In genomic region chr11:13335319-13335718, GRCh38 we compare ENCODE assay signal across 8 cellular contexts. TPM values are rescaled to one million over a fixed set of nuclear protein-coding genes. Genes with fewer than 3 reads are reported as not detected.
DNase-seq lines count a peak whose midpoint lies in the region; ATAC-seq and TF ChIP-seq lines count a peak whose summit lies in the region.

No MANE protein-coding gene starts in this region.

- peak overlapping the region; percentile 0 to 87 (median 26) for H3K27ac Mint-ChIP-seq in CD4-positive, alpha-beta memory T cell
- H3K27ac Mint-ChIP-seq in activated T-helper 17 cell treated with anti-CD3 and anti-CD28 coated beads, Interleukin-2, amount 50 U/mL, for 72 hours, result peak overlapping the region; percentile 1

- H3K4me3 Mint-ChIP-seq in CD4-positive, alpha-beta memory T cell, result peak overlapping the region in 2 of 8 donors; percentile 2 to 9
- H3K4me3 Mint-ChIP-seq in activated T-helper 17 cell treated with anti-CD3 and anti-CD28 coated beads, Interleukin-2, amount 50 U/mL, for 72 hours, result no peak overlapping the region

- peaks cover 2 to 8% of the 10 kb centered on the region in 2 donors for H3K36me3 Mint-ChIP-seq in CD4-positive, alpha-beta memory T cell
- H3K36me3 Mint-ChIP-seq in activated T-helper 17 cell treated with anti-CD3 and anti-CD28 coated beads, Interleukin-2, amount 50 U/mL, for 72 hours (ENCODE audit: low read depth), result peaks cover 9% of the 10 kb centered on the region

- intact Hi-C loops in CD4-positive, alpha-beta memory T cell (cut with micrococcal nuclease), result loop anchor here (1.0 kb wide), 6 partner anchors 9 to 371 kb away; no protein-coding TSS in a partner anchor
- intact Hi-C loops in psoas muscle (cut with DNase I), result no loop called here

- no peaks in the 10 kb centered on the region for H3K36me3 ChIP-seq in CD4-positive, alpha-beta memory T cell (ENCODE audit: insufficient read depth, low read length)
- no peaks in the 10 kb centered on the region for H3K36me3 ChIP-seq in psoas muscle (ENCODE audit: insufficient read depth in 1 of 2, low read depth in 1 of 2)

- no peaks in the 10 kb centered on the region for H3K27me3 ChIP-seq in CD4-positive, alpha-beta memory T cell (ENCODE audit: insufficient read depth, low read length)
- no peaks in the 10 kb centered on the region for H3K27me3 ChIP-seq in psoas muscle (ENCODE audit: insufficient read depth in 3 of 3, low read length in 2 of 3)

- no peak overlapping the region for H3K4me3 ChIP-seq in CD4-positive, alpha-beta memory T cell (ENCODE audit: low read length in 2 of 2)
- no peak overlapping the region for H3K4me3 ChIP-seq in psoas muscle

- H3K9me3 Mint-ChIP-seq in CD4-positive, alpha-beta memory T cell, result no peaks in the 10 kb centered on the region
- H3K9me3 Mint-ChIP-seq in activated T-helper 17 cell treated with anti-CD3 and anti-CD28 coated beads, Interleukin-2, amount 50 U/mL, for 72 hours, result no peaks in the 10 kb centered on the region

- POLR2A ChIA-PET in CD4-positive, alpha-beta memory T cell (lab: Charles Lee; ENCODE audit: partially characterized antibody), result interaction anchor here (0.9 to 1.7 kb wide), 7 partner anchors 16 to 85 kb away, joined by 3 to 8 read pairs (median 3); no protein-coding TSS in a partner anchor

- ATAC-seq in GM21423 (IDR thresholded peaks at IDR 0.05; ENCODE audit: unreplicated experiment) (peak; percentile 34), psoas muscle (peak; percentile 33 to 67 (median 51)), GM19452 (IDR thresholded peaks at IDR 0.05; ENCODE audit: unreplicated experiment) (no peak)
- no peak for ATAC-seq in activated T-helper 17 cell treated with anti-CD3 and anti-CD28 coated beads, Interleukin-2, amount 50 U/mL, for 72 hours (replicated peaks)

- 28 to 33% (median 29%) methylated on average over 5 of the region's 5 CpGs for WGBS in psoas muscle, 3 donors

- H3K27me3 Mint-ChIP-seq in CD4-positive, alpha-beta memory T cell, result no peaks in the 10 kb centered on the region
- H3K27me3 Mint-ChIP-seq in activated T-helper 17 cell treated with anti-CD3 and anti-CD28 coated beads, Interleukin-2, amount 50 U/mL, for 72 hours, result no peaks in the 10 kb centered on the region

- no peaks in the 10 kb centered on the region for H3K9me3 ChIP-seq in CD4-positive, alpha-beta memory T cell (ENCODE audit: control insufficient read depth in 1 of 2, low read length in 2 of 2)
- H3K9me3 ChIP-seq in psoas muscle, result no peaks in the 10 kb centered on the region

- peaks cover 90% of the 10 kb centered on the region for H3K4me1 ChIP-seq in CD4-positive, alpha-beta memory T cell (ENCODE audit: insufficient read depth, low read length)
- peaks cover 84% of the 10 kb centered on the region for H3K4me1 ChIP-seq in psoas muscle

- no peak overlapping the region for H3K27ac ChIP-seq in CD4-positive, alpha-beta memory T cell (ENCODE audit: low read depth, low read length)
- H3K27ac ChIP-seq in psoas muscle, result no peak overlapping the region

- DNase-seq in CD4-positive, alpha-beta memory T cell, result peak; percentile 70 to 73 (median 71)
- DNase-seq in LHCN-M2 (ENCODE audit: low read depth), result peak; percentile 78
- DNase-seq in SIG-M5 (lab: John Stamatoyannopoulos, UW), result peak; percentile 3
- peak; percentile 66 for DNase-seq in germinal center (ENCODE audit: low spot score)
- peak; percentile 55 to 71 for DNase-seq in psoas muscle

- CTCF ChIA-PET in CD4-positive, alpha-beta memory T cell (lab: Charles Lee; ENCODE audit: partially characterized antibody), result interaction anchor here (0.6 to 4.4 kb wide), 47 partner anchors 9 to 983 kb away, joined by 3 to 37 read pairs (median 4); partner anchors contain the start of gene BTBD10

- peaks cover 60 to 89% (median 75%) of the 10 kb centered on the region in 4 donors for H3K4me1 Mint-ChIP-seq in CD4-positive, alpha-beta memory T cell
- H3K4me1 Mint-ChIP-seq in activated T-helper 17 cell treated with anti-CD3 and anti-CD28 coated beads, Interleukin-2, amount 50 U/mL, for 72 hours, result peaks cover 58% of the 10 kb centered on the region

- peak; percentile 74 for TF ChIP-seq CTCF in psoas muscle (IDR thresholded peaks at IDR 0.05)

RNA-seq across cellular contexts. Expression of gene BMAL1, which starts 57.7 kb away (rescaled TPM):
- 100 to 1,000 TPM; 101 to 112 TPM for total RNA-seq in CD4-positive, alpha-beta memory T cell
- polyA plus RNA-seq in CD4-positive, alpha-beta memory T cell, result 10 to 100 TPM; 18.8 to 38.8 TPM
- 12.2 and 17.5 TPM in 2 replicates for total RNA-seq in LHCN-M2 (2014; rRNA removed)
- polyA plus RNA-seq in LHCN-M2 (2012), result 6.5 TPM
- total RNA-seq in activated T-helper 17 cell treated with anti-CD3 and anti-CD28 coated beads, Interleukin-2, amount 50 U/mL, for 72 hours, result 10 to 100 TPM; 41.6 to 44.7 TPM
- 10 to 100 TPM; 15.1 to 35.4 (median 23.4) TPM for total RNA-seq in psoas muscle
- 10 to 100 TPM in 2 of 3 donors, 1 to 10 TPM in 1; 7.4 to 34.6 (median 28.2) TPM for polyA plus RNA-seq in psoas muscle

Comparison
In these comparisons a context has a peak if more than half of its experiments do, and no peak if none do; other contexts are left out.
1. DNase-seq: peak in every context shown above with its lines; median percentile 78 in LHCN-M2; 71 in CD4-positive, alpha-beta memory T cell; 66 in germinal center; 63 in psoas muscle; 3 in SIG-M5.
2. ATAC-seq: peak in GM21423 (single experiment) and psoas muscle (4 of 4); none in activated T-helper 17 cell treated with anti-CD3 and anti-CD28 coated beads, Interleukin-2, amount 50 U/mL, for 72 hours (single experiment) and GM19452 (single experiment).